ENCODE assay signal across 8 cellular contexts in the genomic region with DNA sequence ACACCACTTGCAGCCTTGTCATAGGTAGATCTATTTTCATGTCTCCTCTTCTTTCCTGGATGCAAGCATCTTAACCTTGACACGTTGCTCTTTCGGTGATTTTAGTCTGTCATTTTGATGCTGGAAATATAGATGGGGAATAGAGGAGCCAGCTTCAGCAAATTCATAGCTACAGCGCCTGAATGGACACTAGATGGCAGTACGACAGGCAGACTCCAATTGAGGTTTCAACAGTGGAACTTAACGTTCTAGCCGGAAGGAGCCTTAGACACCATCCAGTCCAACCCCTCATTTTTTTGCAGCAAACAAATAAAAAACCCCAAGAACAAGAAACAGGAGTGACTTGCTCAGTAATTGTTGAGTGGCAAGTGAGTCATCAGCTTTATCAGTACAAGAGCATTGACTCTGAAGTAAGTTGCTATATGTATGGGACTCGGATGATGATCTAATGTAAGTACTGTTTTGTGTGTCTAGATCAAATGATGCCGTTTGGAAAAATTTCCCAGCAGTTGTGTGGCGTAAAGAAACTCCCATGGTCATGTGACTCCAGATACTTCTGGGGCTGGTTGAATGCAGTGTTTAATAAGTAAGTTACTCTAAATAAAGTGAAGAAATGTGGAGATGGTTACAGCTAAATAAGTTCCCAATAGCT. TPM values are rescaled to one million over a fixed set of nuclear protein-coding genes. Genes with fewer than 3 reads are reported as not detected.
DNase-seq lines count a peak whose midpoint lies in the region; ATAC-seq, FAIRE-seq and TF ChIP-seq lines count a peak whose summit lies in the region.

No MANE protein-coding gene starts in this region.

- peak overlapping the region; percentile 31 to 42 for H3K4me3 ChIP-seq in tibial artery

- DNase-seq in ELF-1 (ENCODE audit: low read depth, low spot score) (peak; percentile 58), RCC 7860 (ENCODE audit: low spot score) (peak; percentile 86), fibroblast of the conjunctiva (ENCODE audit: low read depth) (peak; percentile 91), occipital lobe (lab: John Stamatoyannopoulos, UW) (peak; percentile 39), tibial artery (peak in 1 of 2 donors; percentile 56)
- peak; percentile 19 to 52 for DNase-seq in activated T-helper 1 cell treated with anti-CD3 and anti-CD28 coated beads, Interleukin-2, amount 50 U/mL, for 16 hours (ENCODE audit: low read depth in 1 of 2, low spot score in 1 of 2)

- ATAC-seq in GM21786 (IDR thresholded peaks at IDR 0.05; ENCODE audit: unreplicated experiment) = peak; percentile 88

- H3K27ac ChIP-seq in KOPT-K1 (ENCODE audit: low read depth, low read length, poor library complexity, severe bottlenecking) (peak overlapping the region; percentile 40), tibial artery (peak overlapping the region; percentile 61 to 66)

- no peaks in the 10 kb centered on the region for H3K27me3 ChIP-seq in tibial artery

- H3K36me3 ChIP-seq in KOPT-K1 (ENCODE audit: insufficient read depth, low read length) = peaks cover 34% of the 10 kb centered on the region
- H3K36me3 ChIP-seq in tibial artery = peaks cover 6 to 19% (median 11%) of the 10 kb centered on the region in 3 donors

- intact Hi-C loops in tibial artery (cut with DNase I; ENCODE audit: low total_unique reads) = no loop called here

- no peaks in the 10 kb centered on the region for H3K9me3 ChIP-seq in KOPT-K1 (ENCODE audit: insufficient read depth, low read length, poor library complexity, severe bottlenecking)
- H3K9me3 ChIP-seq in tibial artery = no peaks in the 10 kb centered on the region

- FAIRE-seq in RCC 7860 (lab: Jason Lieb, UNC) = peak; percentile 35

- peaks cover 0 to 13% (median 6%) of the 10 kb centered on the region in 4 donors for H3K4me1 ChIP-seq in tibial artery

- peak; percentile 80 for TF ChIP-seq CTCF in tibial artery (IDR thresholded peaks at IDR 0.05)

RNA-seq across cellular contexts. Expression of a gene that starts 9.0 kb away (rescaled TPM):
- 15.9 TPM for total RNA-seq in occipital lobe

RNA-seq across cellular contexts. Expression of a gene that starts 9.1 kb away (rescaled TPM):
- 18.6 TPM for total RNA-seq in occipital lobe
